30 cellular contexts compared by ENCODE assay signal in the genomic region with DNA sequence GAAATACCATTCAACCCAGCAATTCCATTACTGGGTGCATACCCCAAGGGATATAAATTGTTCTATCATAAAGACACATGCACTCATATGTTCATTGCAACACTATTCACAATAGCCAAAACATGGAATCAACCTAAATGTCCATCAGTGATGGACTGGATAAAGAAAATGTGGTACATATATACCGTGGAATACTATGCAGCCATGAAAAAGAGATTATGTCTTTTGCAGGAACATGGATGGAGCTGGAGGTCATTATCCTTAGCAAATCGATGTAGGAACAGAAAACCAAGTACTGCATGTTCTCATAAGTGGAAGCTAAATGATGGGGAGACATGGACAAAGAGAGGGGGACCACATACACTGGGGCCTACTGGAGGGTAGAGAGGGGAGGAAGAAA. TPM values are rescaled to one million over a fixed set of nuclear protein-coding genes. Genes with fewer than 3 reads are reported as not detected.
DNase-seq lines count a peak whose midpoint lies in the region; ATAC-seq, FAIRE-seq and TF ChIP-seq lines count a peak whose summit lies in the region.
"Had no signal": no experiment of that assay in that cellular context is flagged by ENCODE, and none has a peak within 500 bp of the region (broad histone marks: within the 10 kb centered on the region; RNA-seq: fewer than 3 reads in every experiment).

No MANE protein-coding gene starts in this region.

- no peak overlapping the region for H4K91ac ChIP-seq in H1 (replicated peaks; ENCODE audit: insufficient read length, low read length)

- no peak overlapping the region for H3K4me3 Mint-ChIP-seq in activated naive CD4-positive, alpha-beta T cell treated with anti-CD3 and anti-CD28 coated beads, Interleukin-2, amount 50 U/mL, for 24 hours
- H3K4me3 Mint-ChIP-seq: CD14-positive monocyte; CD4-positive, alpha-beta memory T cell; CD4-positive, CD25-positive, alpha-beta regulatory T cell; CD8-positive, alpha-beta memory T cell had no signal

- peak overlapping the region; percentile 3 for H3K27ac Mint-ChIP-seq in activated naive CD4-positive, alpha-beta T cell treated with anti-CD3 and anti-CD28 coated beads, Interleukin-2, amount 50 U/mL, for 24 hours
- H3K27ac Mint-ChIP-seq: CD14-positive monocyte; CD4-positive, alpha-beta memory T cell; CD4-positive, CD25-positive, alpha-beta regulatory T cell; CD8-positive, alpha-beta memory T cell had no signal

- TF ChIP-seq CTCF in GM12878 (IDR thresholded peaks at IDR 0.05 in 2 of 3, conservative IDR thresholded peaks at IDR 0.05 in 1 of 3; ENCODE audit: control insufficient read depth in 2 of 3, extremely low read depth in 1 of 3, insufficient read depth in 1 of 3, low read depth in 3 of 3, low read length in 3 of 3) (no peak), H1 (IDR thresholded peaks at IDR 0.05; ENCODE audit: control extremely low read depth in 1 of 3, insufficient read depth in 1 of 3, low read depth in 1 of 3, low read length in 3 of 3) (no peak)

- no peaks in the 10 kb centered on the region for H3K79me1 ChIP-seq in H1 (ENCODE audit: low read depth, low read length)

- TF ChIP-seq EP300 in GM12878 (IDR thresholded peaks at IDR 0.05; ENCODE audit: borderline replicate concordance in 1 of 2, control insufficient read depth in 1 of 2, low read depth in 2 of 2, low read length in 2 of 2), result no peak
- no peak for TF ChIP-seq EP300 in H1 (IDR thresholded peaks at IDR 0.05; ENCODE audit: borderline replicate concordance in 1 of 2, low read depth in 2 of 2, low read length in 2 of 2)

- H3K79me2 ChIP-seq in GM12878 (ENCODE audit: control insufficient read depth, insufficient read depth, low read length) (no peaks in the 10 kb centered on the region), H1 (ENCODE audit: control insufficient read depth in 1 of 2, insufficient read depth in 2 of 2, low read length in 2 of 2) (no peaks in the 10 kb centered on the region)

- no peaks in the 10 kb centered on the region for H3K36me3 ChIP-seq in GM12878 (ENCODE audit: control insufficient read depth in 2 of 2, insufficient read depth in 2 of 2, low read length in 1 of 2)
- no peaks in the 10 kb centered on the region for H3K36me3 ChIP-seq in H1 (ENCODE audit: control insufficient read depth in 2 of 4, insufficient read depth in 4 of 4, low read length in 3 of 4)
- H3K36me3 ChIP-seq: BE2C, BLaER1 had no signal

- no peak overlapping the region for H3K4ac ChIP-seq in H1 (replicated peaks; ENCODE audit: insufficient read length, low read depth, low read length)

- no peak overlapping the region for H2BK120ac ChIP-seq in H1 (replicated peaks; ENCODE audit: low read depth, low read length)

- H3K27me3 Mint-ChIP-seq in activated naive CD4-positive, alpha-beta T cell treated with anti-CD3 and anti-CD28 coated beads, Interleukin-2, amount 50 U/mL, for 24 hours, result peaks cover 31% of the 10 kb centered on the region

- FAIRE-seq in GM12878 (lab: Jason Lieb, UNC) (peak; percentile 18), H1 (lab: Jason Lieb, UNC) (no peak)
- FAIRE-seq: A204.1, GM12891, GM18507 had no signal

- in situ Hi-C loops in GM12878 (cut with MboI), result no loop called here

- no peak overlapping the region for H3K4me3 ChIP-seq in GM12878
- H3K4me3 ChIP-seq in H1 (ENCODE audit: extremely low read depth in 1 of 4, insufficient read depth in 2 of 4, low read depth in 3 of 4, low read length in 4 of 4), result no peak overlapping the region
- H3K4me3 ChIP-seq: BLaER1 had no signal

- H3K56ac ChIP-seq in H1 (replicated peaks; ENCODE audit: insufficient read length, low read depth, low read length), result no peak overlapping the region

- no peak overlapping the region for H4K5ac ChIP-seq in H1 (ENCODE audit: insufficient read length, low read depth, low read length)

- H3K14ac ChIP-seq in H1 (ENCODE audit: insufficient read length), result no peak overlapping the region

- no peak overlapping the region for H2AK5ac ChIP-seq in H1 (ENCODE audit: low read depth, low read length)

- SMC1A ChIA-PET in GM12878 (lab: Charles Lee; ENCODE audit: uncharacterized antibody, unreplicated experiment), result no interaction called here

- H3K4me1 ChIP-seq in GM12878 (ENCODE audit: control insufficient read depth, insufficient read depth, low read length) (no peaks in the 10 kb centered on the region), H1 (replicated peaks in 1 of 4; ENCODE audit: control insufficient read depth in 3 of 4, insufficient read depth in 4 of 4, low read length in 3 of 4) (peaks cover 0 to 2% (median 0%) of the 10 kb centered on the region in 4 experiments; a peak in 1 of 7 replicates)
- H3K4me1 ChIP-seq: BE2C, BLaER1 had no signal

- H3K27ac ChIP-seq in GM12878 (ENCODE audit: control insufficient read depth, insufficient read depth) (no peak overlapping the region), H1 (ENCODE audit: low read depth, low read length) (no peak overlapping the region)
- H3K27ac ChIP-seq: BLaER1 had no signal

- H3K4me1 Mint-ChIP-seq in activated naive CD4-positive, alpha-beta T cell treated with anti-CD3 and anti-CD28 coated beads, Interleukin-2, amount 50 U/mL, for 24 hours, result peaks cover 4% of the 10 kb centered on the region

- no peak overlapping the region for H2BK15ac ChIP-seq in H1 (ENCODE audit: low read length)

- CTCF ChIA-PET in GM12878 (lab: Yijun Ruan, JAX), result no interaction called here
- CTCF ChIA-PET in H1 (lab: Charles Lee; ENCODE audit: partially characterized antibody), result no interaction called here

- H3K4me2 ChIP-seq in GM12878 (ENCODE audit: control insufficient read depth, insufficient read depth) (no peak overlapping the region), H1 (ENCODE audit: insufficient read depth in 1 of 2, low read depth in 2 of 2, low read length in 2 of 2) (no peak overlapping the region)
- H3K4me2 ChIP-seq: BLaER1 had no signal

- peaks cover 2% of the 10 kb centered on the region for H3K36me3 Mint-ChIP-seq in activated naive CD4-positive, alpha-beta T cell treated with anti-CD3 and anti-CD28 coated beads, Interleukin-2, amount 50 U/mL, for 24 hours
- H3K36me3 Mint-ChIP-seq: CD14-positive monocyte; CD4-positive, CD25-positive, alpha-beta regulatory T cell; CD8-positive, alpha-beta memory T cell had no signal

- H3K27me3 ChIP-seq in GM12878 (replicated peaks in 1 of 2; ENCODE audit: control insufficient read depth in 2 of 2, insufficient read depth in 2 of 2, low read length in 1 of 2), result peaks cover 0 to 7% of the 10 kb centered on the region in 2 experiments; a peak in 2 of 4 replicates
- H3K27me3 ChIP-seq in H1 (replicated peaks in 1 of 4; ENCODE audit: control insufficient read depth in 3 of 4, extremely low read depth in 1 of 4, insufficient read depth in 3 of 4, low read length in 3 of 4), result peaks cover 0 to 15% (median 6%) of the 10 kb centered on the region in 4 experiments; a peak in 3 of 7 replicates
- H3K27me3 ChIP-seq: BE2C had no signal

- H3K9me3 ChIP-seq in GM12878 (replicated peaks; ENCODE audit: control insufficient read depth, insufficient read depth, low read length) (no peaks in the 10 kb centered on the region; the same call in 2 of the 3 replicates), H1 (ENCODE audit: insufficient read depth in 2 of 2, low read depth in 1 of 2, low read length in 1 of 2) (peaks cover 0 to 3% of the 10 kb centered on the region in 2 experiments; a peak in 1 of 4 replicates)
- H3K9me3 ChIP-seq: BE2C had no signal

- H2AFZ ChIP-seq in GM12878 (ENCODE audit: control insufficient read depth, low read depth, low read length) (no peak overlapping the region), H1 (ENCODE audit: low read length) (no peak overlapping the region)

- H4K8ac ChIP-seq in H1 (ENCODE audit: extremely low read depth, insufficient read depth, low read length), result no peak overlapping the region

- no peak for DNase-seq in activated naive CD4-positive, alpha-beta T cell treated with Interleukin-2 at 50 U/mL for 16 hours
- no peak for DNase-seq in GM12878 (ENCODE audit: low read depth, low spot score)
- no peak for DNase-seq in H1 (ENCODE audit: low read depth in 1 of 2, low spot score in 2 of 2)
- DNase-seq: 8988T; ACHN; BE2C; C1 segment of cervical spinal cord; CD4-positive, alpha-beta memory T cell; CD4-positive, CD25-positive, alpha-beta regulatory T cell; CD8-positive, alpha-beta memory T cell; COR-L47; DMS 273 treated with DMSO at 0.1 percent for 48 hours; DMS153; DMS53; DMS79; DND-41; EL; GDM1 had no signal

- TF ChIP-seq RAD21 in GM12878 (IDR thresholded peaks at IDR 0.05; ENCODE audit: insufficient read depth, low read depth, low read length) (no peak), H1 (IDR thresholded peaks at IDR 0.05 in 1 of 2, conservative IDR thresholded peaks at IDR 0.05 in 1 of 2; ENCODE audit: low read depth in 2 of 2, low read length in 2 of 2) (no peak)

- TF ChIP-seq POLR2A in GM12878 (IDR thresholded peaks at IDR 0.05; ENCODE audit: low read depth, low read length), result no peak
- no peak for TF ChIP-seq POLR2A in H1 (IDR thresholded peaks at IDR 0.05; ENCODE audit: control extremely low read depth in 1 of 2, low read depth in 2 of 2, low read length in 2 of 2)

- H3K23me2 ChIP-seq in H1 (ENCODE audit: low read depth, low read length), result peaks cover 7% of the 10 kb centered on the region

- no TSS peak for BruUV-seq in GM12878 (replicated peaks; lab: Mats Ljungman, UMichigan)

- H3K9me3 Mint-ChIP-seq in activated naive CD4-positive, alpha-beta T cell treated with anti-CD3 and anti-CD28 coated beads, Interleukin-2, amount 50 U/mL, for 24 hours, result peaks cover 6% of the 10 kb centered on the region

- no peak overlapping the region for H2BK5ac ChIP-seq in H1 (ENCODE audit: low read depth, low read length)

- intact Hi-C loops in GM12878 (cut with micrococcal nuclease; ENCODE audit: unreplicated experiment), result no loop called here

- no peak overlapping the region for H3K23ac ChIP-seq in H1 (ENCODE audit: insufficient read length)

- ATAC-seq in GM12878 (no peak), HG03342 (IDR thresholded peaks at IDR 0.05; ENCODE audit: unreplicated experiment) (no peak), GM21717 (IDR thresholded peaks at IDR 0.05; ENCODE audit: unreplicated experiment) (no peak)

- H2BK12ac ChIP-seq in H1 (ENCODE audit: low read depth, low read length), result no peak overlapping the region

- POLR2A ChIA-PET in GM12878 (lab: Charles Lee) (no interaction called here), H1 (lab: Charles Lee; ENCODE audit: partially characterized antibody) (no interaction called here)

- no peak overlapping the region for H2BK20ac ChIP-seq in H1 (ENCODE audit: low read length)

- 0% methylated on average over 2 of the region's 2 CpGs for WGBS in GM12878 (ENCODE audit: insufficient coverage, insufficient replicate concordance, low lambda C conversion rate, missing lambda C conversion rate)
- WGBS in H1 (ENCODE audit: extremely low coverage in 1 of 2, insufficient coverage in 1 of 2, insufficient read length in 1 of 2, insufficient replicate concordance in 2 of 2, low coverage in 1 of 2, low lambda C conversion rate in 2 of 2, missing lambda C conversion rate in 1 of 2), 2 experiments, result 76% methylated on average over 2 of the region's 2 CpGs; no CpG with 5 or more reads in 1 of the 2 experiments

- RAD21 ChIA-PET in GM12878 (lab: Charles Lee; ENCODE audit: unreplicated experiment), result no interaction called here

- no peaks in the 10 kb centered on the region for H4K20me1 ChIP-seq in GM12878 (ENCODE audit: control insufficient read depth, insufficient read depth)
- no peaks in the 10 kb centered on the region for H4K20me1 ChIP-seq in H1 (replicated peaks in 1 of 2; ENCODE audit: control insufficient read depth in 1 of 2, insufficient read depth in 2 of 2, low read length in 2 of 2)
- H4K20me1 ChIP-seq: BLaER1 had no signal

- no peak overlapping the region for H3K9ac ChIP-seq in GM12878 (ENCODE audit: control insufficient read depth, insufficient read depth, low read length)
- H3K9ac ChIP-seq in H1 (replicated peaks in 1 of 4; ENCODE audit: extremely low read depth in 1 of 4, low read depth in 3 of 4, low read length in 3 of 4), result no peak overlapping the region
- H3K9ac ChIP-seq: BLaER1 had no signal

- no peak overlapping the region for H3K18ac ChIP-seq in H1 (ENCODE audit: extremely low read depth, low read length)

RNA-seq across cellular contexts. Expression of a gene that starts 5.5 kb away (rescaled TPM):
- not detected in 2 replicates for total RNA-seq in GM12878 (2013; cell fraction: nucleolus; rRNA removed)
- not detected in 2 replicates for total RNA-seq in GM12878 (2014; rRNA removed)
- not detected in 2 replicates for total RNA-seq in GM12878 (2014; rRNA removed; fragmentation: Illumina TruSeq; extraction: Trizol)
- 0.08 TPM in 1 of 2 replicates, not detected in the other for total RNA-seq in GM12878 (2021)
- polyA plus RNA-seq in GM12878 (2011; ENCODE audit: low read depth), result not detected
- 0.01 and 0.04 TPM in 2 replicates for polyA plus RNA-seq in GM12878 (2011; rRNA removed)
- not detected in 2 replicates for polyA plus RNA-seq in GM12878 (2011; cell fraction: cytosol; rRNA removed)
- 0.04 TPM in 1 of 2 replicates, not detected in the other for polyA plus RNA-seq in GM12878 (2011; cell fraction: nucleus; rRNA removed)
- 0.04 TPM in 1 of 2 replicates, not detected in the other for polyA plus RNA-seq in GM12878 (2012)
- polyA plus RNA-seq in GM12878 (2014; fragmentation: Illumina TruSeq; extraction: Trizol), result 0.03 TPM in 1 of 2 replicates, not detected in the other
- polyA plus RNA-seq in GM12878 (2014; fragmentation: Nextera tagmentation; extraction: Ambion mirVana), result not detected
- not detected in 2 replicates for polyA plus RNA-seq in GM12878 (2014; rRNA removed)
- under 1 TPM in 1 of 2 experiments, not detected in 1; 0.04 TPM for polyA plus RNA-seq in GM12878 (2016; fragmentation: Nextera tagmentation; extraction: Ambion mirVana)
- not detected in 2 replicates for polyA minus RNA-seq in GM12878 (2011; rRNA and poly(A)+ RNA removed)
- not detected in 2 replicates for polyA minus RNA-seq in GM12878 (2011; cell fraction: cytosol; rRNA and poly(A)+ RNA removed)
- polyA minus RNA-seq in GM12878 (2011; cell fraction: nucleus; rRNA and poly(A)+ RNA removed), result not detected in 2 replicates
- 3.4 and 4.3 TPM in 2 replicates for total RNA-seq in H1 (2021; fragmentation: NEBNext Ultra II Directional; extraction: Animal tissue kit (Norgen Biotek cat#: 25700))
- 0.54 and 0.91 TPM in 2 replicates for polyA plus RNA-seq in H1 (2011; rRNA removed)
- polyA plus RNA-seq in H1 (2011; cell fraction: cytosol; rRNA removed), result 1.0 TPM
- polyA plus RNA-seq in H1 (2011; cell fraction: nucleus; rRNA removed), result 2.4 TPM
- polyA plus RNA-seq in H1 (2012, experiment 1 of 2), result 1.4 to 1.6 TPM (median 1.4 TPM) in 4 replicates
- 0.31 TPM for polyA plus RNA-seq in H1 (2012, experiment 2 of 2)
- 2.0 TPM for polyA plus RNA-seq in H1 (2013, experiment 1 of 2)
- polyA plus RNA-seq in H1 (2013, experiment 2 of 2), result 2.0 TPM
- polyA minus RNA-seq in H1 (2011; rRNA and poly(A)+ RNA removed), result 2.5 and 5.6 TPM in 2 replicates
- 2.4 TPM for polyA minus RNA-seq in H1 (2011; cell fraction: cytosol; rRNA and poly(A)+ RNA removed)
- polyA minus RNA-seq in H1 (2011; cell fraction: nucleus; rRNA and poly(A)+ RNA removed), result 4.0 TPM
- total RNA-seq: A673; CD4-positive, alpha-beta memory T cell; CD4-positive, CD25-positive, alpha-beta regulatory T cell; CD8-positive, alpha-beta memory T cell; Daoy; G401 had no signal
- polyA plus RNA-seq: AG04450; CD14-positive monocyte; CD4-positive, alpha-beta memory T cell; CD4-positive, CD25-positive, alpha-beta regulatory T cell; CD8-positive, alpha-beta memory T cell had no signal
